In genomic region chr9:20619492-20619860, GRCh38 we compare ENCODE assay signal across 8 cellular contexts. TPM values are rescaled to one million over a fixed set of nuclear protein-coding genes. Genes with fewer than 3 reads are reported as not detected.
DNase-seq lines count a peak whose midpoint lies in the region; ATAC-seq, FAIRE-seq and TF ChIP-seq lines count a peak whose summit lies in the region.

No MANE protein-coding gene starts in this region.

- POLR2A ChIA-PET in GM12878 (lab: Charles Lee), result interaction anchor here (0.6 to 3.3 kb wide), 5 partner anchors 9 to 61 kb away, joined by 3 to 14 read pairs (median 3); no protein-coding TSS in a partner anchor

- WGBS in GM12878 (ENCODE audit: insufficient coverage, insufficient replicate concordance, low lambda C conversion rate, missing lambda C conversion rate), result 77% methylated on average over 5 of the region's 5 CpGs
- WGBS in urinary bladder, result 70% methylated on average over 5 of the region's 5 CpGs

- H3K36me3 ChIP-seq in left ventricle myocardium inferior (no peaks in the 10 kb centered on the region), GM12878 (ENCODE audit: control insufficient read depth in 2 of 2, insufficient read depth in 2 of 2, low read length in 1 of 2) (no peaks in the 10 kb centered on the region; a peak in 1 of 4 replicates), muscle layer of duodenum (ENCODE audit: control insufficient read depth in 1 of 2, insufficient read depth in 2 of 2, low read length in 2 of 2) (no peaks in the 10 kb centered on the region), urinary bladder (ENCODE audit: insufficient read depth) (no peaks in the 10 kb centered on the region)

- H3K4me2 ChIP-seq in GM12878 (ENCODE audit: control insufficient read depth, insufficient read depth), result peak overlapping the region; percentile 84

- intact Hi-C loops in left ventricle myocardium inferior (cut with micrococcal nuclease), result no loop called here
- intact Hi-C loops in left cardiac atrium (cut with DNase I), result no loop called here
- intact Hi-C loops in GM12878 (cut with micrococcal nuclease; ENCODE audit: unreplicated experiment), result no loop called here

- CTCF ChIA-PET in GM12878 (lab: Yijun Ruan, JAX), result interaction anchor here (0.9 to 5.1 kb wide), 7 partner anchors 10 to 322 kb away, joined by 3 to 32 read pairs (median 12); no protein-coding TSS in a partner anchor

- no peak for ATAC-seq in left cardiac atrium
- ATAC-seq in GM12878, result no peak
- ATAC-seq in HG03378 (IDR thresholded peaks at IDR 0.05; ENCODE audit: unreplicated experiment), result no peak
- no peak for ATAC-seq in GM21423 (IDR thresholded peaks at IDR 0.05; ENCODE audit: unreplicated experiment)

- in situ Hi-C loops in GM12878 (cut with MboI), result no loop called here

- H3K4me1 ChIP-seq in left ventricle myocardium inferior (peaks cover 63% of the 10 kb centered on the region), GM12878 (ENCODE audit: control insufficient read depth, insufficient read depth, low read length) (no peaks in the 10 kb centered on the region), muscle layer of duodenum (ENCODE audit: control insufficient read depth in 1 of 2, insufficient read depth in 2 of 2, low read length in 2 of 2) (peaks cover 19 to 21% of the 10 kb centered on the region in 2 donors), urinary bladder (ENCODE audit: insufficient read depth) (no peaks in the 10 kb centered on the region)

- SMC1A ChIA-PET in GM12878 (lab: Charles Lee; ENCODE audit: uncharacterized antibody, unreplicated experiment), result interaction anchor here (0.8 to 8.0 kb wide), 18 partner anchors 10 to 322 kb away, joined by 3 to 68 read pairs (median 5); no protein-coding TSS in a partner anchor

- TF ChIP-seq CTCF in left ventricle myocardium inferior (IDR thresholded peaks at IDR 0.05; ENCODE audit: borderline replicate concordance) (no peak), GM12878 (IDR thresholded peaks at IDR 0.05 in 2 of 3, conservative IDR thresholded peaks at IDR 0.05 in 1 of 3; ENCODE audit: control insufficient read depth in 2 of 3, extremely low read depth in 1 of 3, insufficient read depth in 1 of 3, low read depth in 3 of 3, low read length in 3 of 3) (no peak)

- FAIRE-seq in GM12878 (lab: Jason Lieb, UNC), result no peak

- TF ChIP-seq EP300 in GM12878 (IDR thresholded peaks at IDR 0.05; ENCODE audit: borderline replicate concordance in 1 of 2, control insufficient read depth in 1 of 2, low read depth in 2 of 2, low read length in 2 of 2), result no peak

- DNase-seq in left ventricle myocardium inferior (no peak), left cardiac atrium (no peak), GM12878 (ENCODE audit: low read depth, low spot score) (no peak), NCI-H226 (no peak)

- H3K79me2 ChIP-seq in GM12878 (ENCODE audit: control insufficient read depth, insufficient read depth, low read length), result peaks cover 70% of the 10 kb centered on the region

- H3K4me3 ChIP-seq in left ventricle myocardium inferior (peak overlapping the region; percentile 95), GM12878 (peak overlapping the region; percentile 87), muscle layer of duodenum (ENCODE audit: low read depth in 1 of 2, low read length in 2 of 2) (peak overlapping the region; percentile 94 to 98), urinary bladder (ENCODE audit: low read depth, low read length) (peak overlapping the region; percentile 82)

- H3K9me3 ChIP-seq in left ventricle myocardium inferior (replicated peaks) (no peaks in the 10 kb centered on the region), GM12878 (replicated peaks; ENCODE audit: control insufficient read depth, insufficient read depth, low read length) (no peaks in the 10 kb centered on the region), muscle layer of duodenum (ENCODE audit: control insufficient read depth in 1 of 2, low read length in 2 of 2) (no peaks in the 10 kb centered on the region)

- H2AFZ ChIP-seq in GM12878 (ENCODE audit: control insufficient read depth, low read depth, low read length), result no peak overlapping the region; the same call in 1 of the 2 replicates

- no peak for TF ChIP-seq POLR2A in GM12878 (IDR thresholded peaks at IDR 0.05; ENCODE audit: low read depth, low read length)

- no peak for TF ChIP-seq RAD21 in GM12878 (IDR thresholded peaks at IDR 0.05; ENCODE audit: insufficient read depth, low read depth, low read length)

- peak overlapping the region; percentile 95 for H3K27ac ChIP-seq in left ventricle myocardium inferior (replicated peaks)
- no peak overlapping the region for H3K27ac ChIP-seq in GM12878 (ENCODE audit: control insufficient read depth, insufficient read depth)
- peak overlapping the region; percentile 60 for H3K27ac ChIP-seq in muscle layer of duodenum (ENCODE audit: low read length)
- no peak overlapping the region for H3K27ac ChIP-seq in urinary bladder (ENCODE audit: low read depth)

- no peaks in the 10 kb centered on the region for H4K20me1 ChIP-seq in GM12878 (ENCODE audit: control insufficient read depth, insufficient read depth)

- RAD21 ChIA-PET in GM12878 (lab: Charles Lee; ENCODE audit: unreplicated experiment), result interaction anchor here (1.2 to 5.6 kb wide), 7 partner anchors 9 to 95 kb away, joined by 3 to 55 read pairs (median 10); partner anchors contain the start of gene FOCAD

- no TSS peak for BruUV-seq in GM12878 (replicated peaks; lab: Mats Ljungman, UMichigan)

- H3K27me3 ChIP-seq in left ventricle myocardium inferior (ENCODE audit: low read depth) (no peaks in the 10 kb centered on the region), GM12878 (replicated peaks in 1 of 2; ENCODE audit: control insufficient read depth in 2 of 2, insufficient read depth in 2 of 2, low read length in 1 of 2) (no peaks in the 10 kb centered on the region), muscle layer of duodenum (ENCODE audit: low read depth, low read length) (no peaks in the 10 kb centered on the region)

- H3K9ac ChIP-seq in GM12878 (ENCODE audit: control insufficient read depth, insufficient read depth, low read length), result no peak overlapping the region

TF ChIP-seq in GM12878, 131 proteins besides CTCF, POLR2A, EP300 and RAD21 (continues in another document):
- no peak for TF ChIP-seq TCF3 (IDR thresholded peaks at IDR 0.05; ENCODE audit: borderline replicate concordance, insufficient read depth, low read depth, low read length)
- TF ChIP-seq IRF3 (IDR thresholded peaks at IDR 0.05), result no peak
- no peak for TF ChIP-seq POLR2AphosphoS2 (IDR thresholded peaks at IDR 0.05; ENCODE audit: low read depth, low read length)
- TF ChIP-seq PAX8 (IDR thresholded peaks at IDR 0.05), result no peak
- no peak for TF ChIP-seq FOS (IDR thresholded peaks at IDR 0.05; ENCODE audit: borderline replicate concordance, extremely low read depth, insufficient read length)
- no peak for TF ChIP-seq E2F8 (IDR thresholded peaks at IDR 0.05; ENCODE audit: low read depth, partially characterized antibody)
- TF ChIP-seq EED (IDR thresholded peaks at IDR 0.05; ENCODE audit: low read depth), result no peak
- no peak for TF ChIP-seq STAT3 (IDR thresholded peaks at IDR 0.05; ENCODE audit: low read depth, low read length)
- TF ChIP-seq RFX5 (IDR thresholded peaks at IDR 0.05; ENCODE audit: low read depth, low read length), result no peak

RNA-seq across cellular contexts. Expression of gene MLLT3, which starts 2.8 kb away (rescaled TPM):
- 17.5 TPM for total RNA-seq in left ventricle myocardium inferior
- 10 to 100 TPM in 1 of 2 donors, 1 to 10 TPM in 1; 5.3 to 10.2 TPM for total RNA-seq in left cardiac atrium
- 73.4 and 76.3 TPM in 2 replicates for total RNA-seq in GM12878 (2013; cell fraction: nucleolus; rRNA removed)
- 29.4 and 38.2 TPM in 2 replicates for total RNA-seq in GM12878 (2014; rRNA removed)
- 46.7 and 47.4 TPM in 2 replicates for total RNA-seq in GM12878 (2014; rRNA removed; fragmentation: Illumina TruSeq; extraction: Trizol)
- total RNA-seq in GM12878 (2021), result 38.4 and 40.7 TPM in 2 replicates
- 36.8 TPM for polyA plus RNA-seq in GM12878 (2011; ENCODE audit: low read depth)
- polyA plus RNA-seq in GM12878 (2011; rRNA removed), result 72.3 and 124 TPM in 2 replicates
- polyA plus RNA-seq in GM12878 (2011; cell fraction: cytosol; rRNA removed), result 29.1 and 32.0 TPM in 2 replicates
- polyA plus RNA-seq in GM12878 (2011; cell fraction: nucleus; rRNA removed), result 19.6 and 29.5 TPM in 2 replicates
- 34.3 and 48.6 TPM in 2 replicates for polyA plus RNA-seq in GM12878 (2012)
- polyA plus RNA-seq in GM12878 (2014; fragmentation: Illumina TruSeq; extraction: Trizol), result 36.7 and 57.0 TPM in 2 replicates
- polyA plus RNA-seq in GM12878 (2014; fragmentation: Nextera tagmentation; extraction: Ambion mirVana), result 10 to 100 TPM; 32.9 to 37.9 TPM
- polyA plus RNA-seq in GM12878 (2014; rRNA removed), result 26.4 and 34.5 TPM in 2 replicates
- 10 to 100 TPM; 17.7 to 20.3 TPM for polyA plus RNA-seq in GM12878 (2016; fragmentation: Nextera tagmentation; extraction: Ambion mirVana)
- polyA minus RNA-seq in GM12878 (2011; rRNA and poly(A)+ RNA removed), result 53.1 and 108 TPM in 2 replicates
- polyA minus RNA-seq in GM12878 (2011; cell fraction: cytosol; rRNA and poly(A)+ RNA removed), result 22.1 and 24.3 TPM in 2 replicates
- 33.1 and 36.6 TPM in 2 replicates for polyA minus RNA-seq in GM12878 (2011; cell fraction: nucleus; rRNA and poly(A)+ RNA removed)
- 39.4 TPM for total RNA-seq in urinary bladder
- 14.5 TPM for polyA plus RNA-seq in urinary bladder

Comparison
In these comparisons a context has a peak if more than half of its experiments do, and no peak if none do; other contexts are left out.
1. H3K27ac ChIP-seq: peak in left ventricle myocardium inferior (single experiment) and muscle layer of duodenum (single experiment); none in GM12878 (single experiment) and urinary bladder (single experiment).
2. Peak in every context shown above with its lines, with median percentiles within 50 percentile points of each other: H3K4me3 ChIP-seq.